In genomic region chr9:94983552-94983951, GRCh38 we compare ENCODE assay signal across 14 cellular contexts.
DNase-seq lines count a peak whose midpoint lies in the region; ATAC-seq and TF ChIP-seq lines count a peak whose summit lies in the region.
"Had no signal": no experiment of that assay in that cellular context is flagged by ENCODE, and none has a peak within 500 bp of the region (broad histone marks: within the 10 kb centered on the region; RNA-seq: fewer than 3 reads in every experiment).

No MANE protein-coding gene starts in this region.

- DNase-seq in WTC11 (ENCODE audit: low spot score) (no peak), right lobe of liver (peak; percentile 61 to 86 (median 83)), neural progenitor cell (ENCODE audit: low spot score) (no peak), hippocampal formation (lab: John Stamatoyannopoulos, UW) (no peak), foreskin keratinocyte (no peak), omental fat pad (ENCODE audit: low spot score) (no peak)
- DNase-seq in activated naive CD4-positive, alpha-beta T cell treated with Interleukin-2 at 50 U/mL for 16 hours: no peak
- DNase-seq: CD8-positive, alpha-beta T cell; COR-L47; DMS153; DMS79 treated with DMSO at 0.1 percent for 48 hours; EL had no signal

- no peaks in the 10 kb centered on the region for H3K27me3 ChIP-seq in right lobe of liver
- H3K27me3 ChIP-seq in neural progenitor cell: no peaks in the 10 kb centered on the region
- no peaks in the 10 kb centered on the region for H3K27me3 ChIP-seq in foreskin keratinocyte

- TF ChIP-seq CTCF in WTC11 (IDR thresholded peaks at IDR 0.05): no peak
- TF ChIP-seq CTCF in right lobe of liver (IDR thresholded peaks at IDR 0.05): no peak
- TF ChIP-seq CTCF in neural progenitor cell (IDR thresholded peaks at IDR 0.05): no peak
- TF ChIP-seq CTCF in foreskin keratinocyte (conservative IDR thresholded peaks at IDR 0.05): no peak
- TF ChIP-seq CTCF in omental fat pad (IDR thresholded peaks at IDR 0.05): no peak

- H3K4me3 Mint-ChIP-seq in WTC11: no peak overlapping the region
- no peak overlapping the region for H3K4me3 Mint-ChIP-seq in neural progenitor cell
- H3K4me3 Mint-ChIP-seq: CD14-positive monocyte; CD8-positive, alpha-beta T cell had no signal

- H3K9me3 ChIP-seq in right lobe of liver: no peaks in the 10 kb centered on the region
- H3K9me3 ChIP-seq in neural progenitor cell (ENCODE audit: low read depth): no peaks in the 10 kb centered on the region
- H3K9me3 ChIP-seq: HAP-1 had no signal

- H3K4me2 ChIP-seq in neural progenitor cell: no peak overlapping the region

- 43% methylated on average over 6 of the region's 6 CpGs for WGBS in right lobe of liver (ENCODE audit: insufficient coverage, low coverage, low lambda C conversion rate, missing lambda C conversion rate)

- H3K9ac ChIP-seq in neural progenitor cell: no peak overlapping the region

- CTCF ChIA-PET in WTC11 (lab: Charles Lee): no interaction called here

- intact Hi-C loops in right lobe of liver (cut with DNase I): no loop called here

- H3K27me3 Mint-ChIP-seq in WTC11 (ENCODE audit: low read depth) (no peaks in the 10 kb centered on the region), neural progenitor cell (ENCODE audit: insufficient read depth, low read depth) (peaks cover 2% of the 10 kb centered on the region)

- H3K9me3 Mint-ChIP-seq in WTC11: no peaks in the 10 kb centered on the region
- peaks cover 3% of the 10 kb centered on the region for H3K9me3 Mint-ChIP-seq in neural progenitor cell
- H3K9me3 Mint-ChIP-seq: CD8-positive, alpha-beta T cell had no signal

- H3K27ac Mint-ChIP-seq in WTC11 (peak overlapping the region; percentile 69; the same call in 1 of the 2 replicates), neural progenitor cell (peak overlapping the region; percentile 1)
- H3K27ac Mint-ChIP-seq: CD8-positive, alpha-beta T cell had no signal

- H3K27ac ChIP-seq in right lobe of liver (peak overlapping the region; percentile 71 to 91 (median 79)), neural progenitor cell (no peak overlapping the region), foreskin keratinocyte (no peak overlapping the region)

- no peaks in the 10 kb centered on the region for H3K36me3 Mint-ChIP-seq in WTC11
- peaks cover 13% of the 10 kb centered on the region for H3K36me3 Mint-ChIP-seq in neural progenitor cell

- H3K36me3 ChIP-seq in right lobe of liver: no peaks in the 10 kb centered on the region
- H3K36me3 ChIP-seq in neural progenitor cell: no peaks in the 10 kb centered on the region
- H3K36me3 ChIP-seq: HAP-1 had no signal

- ATAC-seq in WTC11 (no peak), right lobe of liver (peak; percentile 58 to 87 (median 74)), foreskin keratinocyte (no peak), omental fat pad (ENCODE audit: low FRiP score) (no peak)
- ATAC-seq: CD8-positive, alpha-beta T cell had no signal

- H3K4me1 Mint-ChIP-seq in WTC11 (peaks cover 29% of the 10 kb centered on the region), neural progenitor cell (peaks cover 32% of the 10 kb centered on the region)
- H3K4me1 Mint-ChIP-seq: CD14-positive monocyte had no signal

- no peak for TF ChIP-seq POLR2A in right lobe of liver (IDR thresholded peaks at IDR 0.05)

- no peaks in the 10 kb centered on the region for H3K79me2 ChIP-seq in neural progenitor cell (ENCODE audit: low read depth)

- H3K4me3 ChIP-seq in right lobe of liver: no peak overlapping the region
- H3K4me3 ChIP-seq in neural progenitor cell: no peak overlapping the region
- H3K4me3 ChIP-seq: HAP-1 had no signal

- no peaks in the 10 kb centered on the region for H4K20me1 ChIP-seq in neural progenitor cell (ENCODE audit: low read depth)

- H3K4me1 ChIP-seq in right lobe of liver (peaks cover 0 to 51% (median 15%) of the 10 kb centered on the region in 4 donors), neural progenitor cell (peaks cover 26% of the 10 kb centered on the region), foreskin keratinocyte (peaks cover 5% of the 10 kb centered on the region)

- H3F3A ChIP-seq in neural progenitor cell (ENCODE audit: low read depth): peaks cover 25% of the 10 kb centered on the region

- no peak overlapping the region for H2AFZ ChIP-seq in neural progenitor cell (replicated peaks)

- POLR2A ChIA-PET in WTC11 (lab: Charles Lee): no interaction called here

TF ChIP-seq in WTC11, 78 proteins besides CTCF, POLR2A, EP300 and RAD21:
- TF ChIP-seq TP53 (CRISPR knock-in tag; IDR thresholded peaks at IDR 0.05): no peak
- TF ChIP-seq NR3C1 (CRISPR knock-in tag; conservative IDR thresholded peaks at IDR 0.05; ENCODE audit: low read depth): no peak
- TF ChIP-seq IRF2 (CRISPR knock-in tag; IDR thresholded peaks at IDR 0.05; ENCODE audit: borderline replicate concordance, low read depth): no peak
- no peak for TF ChIP-seq PRDM15 (CRISPR knock-in tag; IDR thresholded peaks at IDR 0.05)
- no peak for TF ChIP-seq ZNF138 (CRISPR knock-in tag; conservative IDR thresholded peaks at IDR 0.05)
- no peak for TF ChIP-seq TEAD1 (CRISPR knock-in tag; IDR thresholded peaks at IDR 0.05)
- TF ChIP-seq USF1 (CRISPR knock-in tag; IDR thresholded peaks at IDR 0.05): no peak
- no peak for TF ChIP-seq ZNF671 (CRISPR knock-in tag; IDR thresholded peaks at IDR 0.05)
- TF ChIP-seq SMAD4 (CRISPR knock-in tag; IDR thresholded peaks at IDR 0.05): no peak
- no peak for TF ChIP-seq RELA (CRISPR knock-in tag; IDR thresholded peaks at IDR 0.05; ENCODE audit: borderline replicate concordance)
- no peak for TF ChIP-seq GTF2I (CRISPR knock-in tag; conservative IDR thresholded peaks at IDR 0.05)

Comparison
In these comparisons a context has a peak if more than half of its experiments do, and no peak if none do; other contexts are left out.
1. ATAC-seq: peak in right lobe of liver (4 of 4); none in WTC11 (single experiment), foreskin keratinocyte (single experiment) and omental fat pad (single experiment).
2. DNase-seq: peak in right lobe of liver (3 of 3); none in WTC11 (single experiment), neural progenitor cell (single experiment), hippocampal formation (0 of 2), foreskin keratinocyte (0 of 2), activated naive CD4-positive, alpha-beta T cell treated with Interleukin-2 at 50 U/mL for 16 hours (single experiment) and omental fat pad (single experiment).
3. H3K27ac ChIP-seq: peak in right lobe of liver (3 of 3); none in neural progenitor cell (single experiment) and foreskin keratinocyte (single experiment).